8 cellular contexts compared by ENCODE assay signal in genomic region chr4:115851918-115852766, GRCh38.
DNase-seq lines count a peak whose midpoint lies in the region; ATAC-seq and TF ChIP-seq lines count a peak whose summit lies in the region.

No MANE protein-coding gene starts in this region.

- H3K4me3 Mint-ChIP-seq in stimulated activated naive B cell treated with anti-CD40 and anti-IgM and Interleukin-4, amounts not matched to agents 10 μg/mL and 1 μg/mL and 100 μg/mL, for 72 hours, result no peak overlapping the region
- no peak overlapping the region for H3K4me3 Mint-ChIP-seq in natural killer cell treated with Interleukin-12 subunit alpha and Interleukin-12 subunit beta and Interleukin-15 and Interleukin-18, amount 100 ng/mL, for 72 hours

- no peaks in the 10 kb centered on the region for H3K9me3 Mint-ChIP-seq in stimulated activated naive B cell treated with anti-CD40 and anti-IgM and Interleukin-4, amounts not matched to agents 10 μg/mL and 1 μg/mL and 100 μg/mL, for 72 hours
- no peaks in the 10 kb centered on the region for H3K9me3 Mint-ChIP-seq in natural killer cell treated with Interleukin-12 subunit alpha and Interleukin-12 subunit beta and Interleukin-15 and Interleukin-18, amount 100 ng/mL, for 72 hours

- H4K20me1 ChIP-seq in KMS-11 (ENCODE audit: insufficient read depth), result no peaks in the 10 kb centered on the region

- H3K27ac ChIP-seq in KMS-11, result no peak overlapping the region

- ATAC-seq in stimulated activated naive B cell treated with anti-CD40 and anti-IgM and Interleukin-4, amounts not matched to agents 10 μg/mL and 1 μg/mL and 100 μg/mL, for 72 hours (replicated peaks), result peak; percentile 69 to 77
- ATAC-seq in natural killer cell treated with Interleukin-12 subunit alpha and Interleukin-12 subunit beta and Interleukin-15 and Interleukin-18, amount 100 ng/mL, for 72 hours, result no peak

- H3K27me3 ChIP-seq in HAP-1 (ENCODE audit: low read depth) (no peaks in the 10 kb centered on the region), KMS-11 (ENCODE audit: insufficient read depth, low read depth) (no peaks in the 10 kb centered on the region)

- H3K4me3 ChIP-seq in HAP-1 (no peak overlapping the region), KMS-11 (IDR thresholded peaks at IDR 0.05; ENCODE audit: insufficient read depth, low read depth, low read length) (no peak overlapping the region)

- H3K36me3 ChIP-seq in HAP-1 (replicated peaks) (no peaks in the 10 kb centered on the region), KMS-11 (ENCODE audit: insufficient read depth) (no peaks in the 10 kb centered on the region)

- H3K9me3 ChIP-seq in HAP-1, result no peaks in the 10 kb centered on the region

- H2AFZ ChIP-seq in KMS-11 (ENCODE audit: low read depth), result peak overlapping the region; percentile 21; the same call in 1 of the 2 replicates

- no peak overlapping the region for H3K4me2 ChIP-seq in KMS-11

- no peaks in the 10 kb centered on the region for H3K36me3 Mint-ChIP-seq in stimulated activated naive B cell treated with anti-CD40 and anti-IgM and Interleukin-4, amounts not matched to agents 10 μg/mL and 1 μg/mL and 100 μg/mL, for 72 hours
- no peaks in the 10 kb centered on the region for H3K36me3 Mint-ChIP-seq in natural killer cell treated with Interleukin-12 subunit alpha and Interleukin-12 subunit beta and Interleukin-15 and Interleukin-18, amount 100 ng/mL, for 72 hours

- H3K4me1 ChIP-seq in HAP-1 (no peaks in the 10 kb centered on the region), KMS-11 (ENCODE audit: low read depth, poor library complexity, severe bottlenecking) (no peaks in the 10 kb centered on the region)

- no peaks in the 10 kb centered on the region for H3K27me3 Mint-ChIP-seq in stimulated activated naive B cell treated with anti-CD40 and anti-IgM and Interleukin-4, amounts not matched to agents 10 μg/mL and 1 μg/mL and 100 μg/mL, for 72 hours
- H3K27me3 Mint-ChIP-seq in natural killer cell treated with Interleukin-12 subunit alpha and Interleukin-12 subunit beta and Interleukin-15 and Interleukin-18, amount 100 ng/mL, for 72 hours, result no peaks in the 10 kb centered on the region

- no peak overlapping the region for H3K9ac ChIP-seq in KMS-11

- DNase-seq in stimulated activated CD4-positive, alpha-beta T cell treated with anti-CD3 and anti-CD28 coated beads, Interleukin-12 subunit alpha, Interleukin-12 subunit beta, amount 100 ng/mL, for 48 hours (ENCODE audit: low read depth in 2 of 3, low spot score in 1 of 3), result peak in 2 of 3 donors; percentile 7 to 9
- no peak for DNase-seq in stimulated activated CD4-positive, alpha-beta T cell treated with anti-CD3 and anti-CD28 coated beads, Interleukin-4, amount 100 ng/mL, for 4 hours
- peak; percentile 75 to 81 for DNase-seq in HAP-1 (ENCODE audit: low spot score in 2 of 2)
- DNase-seq in SHP77 (lab: John Stamatoyannopoulos, UW), result peak; percentile 55 to 58
- DNase-seq in germinal center (ENCODE audit: low spot score), result peak; percentile 5
- DNase-seq in stimulated activated naive B cell treated with anti-CD40 and anti-IgM and Interleukin-4, amounts not matched to agents 10 μg/mL and 1 μg/mL and 100 μg/mL, for 72 hours, result no peak
- DNase-seq in natural killer cell treated with Interleukin-12 subunit alpha and Interleukin-12 subunit beta and Interleukin-15 and Interleukin-18, amount 100 ng/mL, for 72 hours (ENCODE audit: low spot score), result no peak

- no peaks in the 10 kb centered on the region for H3K4me1 Mint-ChIP-seq in stimulated activated naive B cell treated with anti-CD40 and anti-IgM and Interleukin-4, amounts not matched to agents 10 μg/mL and 1 μg/mL and 100 μg/mL, for 72 hours
- no peaks in the 10 kb centered on the region for H3K4me1 Mint-ChIP-seq in natural killer cell treated with Interleukin-12 subunit alpha and Interleukin-12 subunit beta and Interleukin-15 and Interleukin-18, amount 100 ng/mL, for 72 hours (ENCODE audit: low read depth in 2 of 2)

- in situ Hi-C loops in HAP-1 (cut with MboI; ENCODE audit: low sequenced_read_pairs), result no loop called here

- H3K79me2 ChIP-seq in KMS-11 (ENCODE audit: insufficient read depth, low read depth), result no peaks in the 10 kb centered on the region

- peak; percentile 81 for TF ChIP-seq CTCF in KMS-11 (conservative IDR thresholded peaks at IDR 0.05; ENCODE audit: low read depth, low read length)

- H3K27ac Mint-ChIP-seq in stimulated activated naive B cell treated with anti-CD40 and anti-IgM and Interleukin-4, amounts not matched to agents 10 μg/mL and 1 μg/mL and 100 μg/mL, for 72 hours, result no peak overlapping the region
- H3K27ac Mint-ChIP-seq in natural killer cell treated with Interleukin-12 subunit alpha and Interleukin-12 subunit beta and Interleukin-15 and Interleukin-18, amount 100 ng/mL, for 72 hours, result no peak overlapping the region

Comparison
In these comparisons a context has a peak if more than half of its experiments do, and no peak if none do; other contexts are left out.
1. DNase-seq: peak in stimulated activated CD4-positive, alpha-beta T cell treated with anti-CD3 and anti-CD28 coated beads, Interleukin-12 subunit alpha, Interleukin-12 subunit beta, amount 100 ng/mL, for 48 hours (2 of 3), HAP-1 (2 of 2), SHP77 (2 of 2) and germinal center (single experiment); none in stimulated activated CD4-positive, alpha-beta T cell treated with anti-CD3 and anti-CD28 coated beads, Interleukin-4, amount 100 ng/mL, for 4 hours (0 of 2), stimulated activated naive B cell treated with anti-CD40 and anti-IgM and Interleukin-4, amounts not matched to agents 10 μg/mL and 1 μg/mL and 100 μg/mL, for 72 hours (single experiment) and natural killer cell treated with Interleukin-12 subunit alpha and Interleukin-12 subunit beta and Interleukin-15 and Interleukin-18, amount 100 ng/mL, for 72 hours (single experiment).
2. ATAC-seq: peak in stimulated activated naive B cell treated with anti-CD40 and anti-IgM and Interleukin-4, amounts not matched to agents 10 μg/mL and 1 μg/mL and 100 μg/mL, for 72 hours (2 of 2); none in natural killer cell treated with Interleukin-12 subunit alpha and Interleukin-12 subunit beta and Interleukin-15 and Interleukin-18, amount 100 ng/mL, for 72 hours (0 of 2).